In genomic region chr2:114049826-114050225, GRCh38 we compare ENCODE assay signal across 28 cellular contexts.
DNase-seq lines count a peak whose midpoint lies in the region; FAIRE-seq and TF ChIP-seq lines count a peak whose summit lies in the region.
"Had no signal": no experiment of that assay in that cellular context is flagged by ENCODE, and none has a peak within 500 bp of the region (broad histone marks: within the 10 kb centered on the region; RNA-seq: fewer than 3 reads in every experiment).

No MANE protein-coding gene starts in this region.

- H3K27ac ChIP-seq in osteoblast (ENCODE audit: low read depth, low read length), result no peak overlapping the region
- H3K27ac ChIP-seq in A673 (ENCODE audit: low read depth, low read length, poor library complexity, severe bottlenecking), result no peak overlapping the region
- H3K27ac ChIP-seq: BLaER1 treated with 17β-estradiol and CSF1 and Interleukin-3, amounts not matched to agents 10 nM and 100 nM; KMS-11; PC-9 had no signal

- no peaks in the 10 kb centered on the region for H3K79me2 ChIP-seq in osteoblast (ENCODE audit: insufficient read depth, low read length)

- H3K4me2 ChIP-seq in osteoblast (ENCODE audit: insufficient read depth, low read length), result no peak overlapping the region
- H3K4me2 ChIP-seq: BLaER1 treated with 17β-estradiol and CSF1 and Interleukin-3, amounts not matched to agents 10 nM and 100 nM; GM23338; KMS-11; PC-9 had no signal

- no TSS peak for BruUV-seq in A673 (replicated peaks; lab: Mats Ljungman, UMichigan)

- intact Hi-C loops in A673 (cut with micrococcal nuclease; ENCODE audit: unreplicated experiment), result no loop called here

- POLR2A ChIA-PET in A673 (lab: Charles Lee; ENCODE audit: low non-redundant PET), result no interaction called here

- H3K27me3 ChIP-seq in bronchial epithelial cell (ENCODE audit: control insufficient read depth, insufficient read depth, low read length) (no peaks in the 10 kb centered on the region), osteoblast (ENCODE audit: insufficient read depth, low read length) (no peaks in the 10 kb centered on the region), A673 (replicated peaks; ENCODE audit: insufficient read depth, low read depth, low read length, poor library complexity) (no peaks in the 10 kb centered on the region)
- H3K27me3 ChIP-seq: BLaER1 treated with 17β-estradiol and CSF1 and Interleukin-3, amounts not matched to agents 10 nM and 100 nM had no signal

- H3K9me3 ChIP-seq in osteoblast (ENCODE audit: low read depth, low read length) (no peaks in the 10 kb centered on the region), A673 (ENCODE audit: low read depth, low read length, poor library complexity, severe bottlenecking) (no peaks in the 10 kb centered on the region)
- H3K9me3 ChIP-seq: BLaER1 treated with 17β-estradiol and CSF1 and Interleukin-3, amounts not matched to agents 10 nM and 100 nM had no signal

- CTCF ChIA-PET in A673 (lab: Charles Lee), result no interaction called here

- DNase-seq in DMS53 (lab: John Stamatoyannopoulos, UW) (peak; percentile 49), HT1080 (ENCODE audit: low read depth) (peak; percentile 25), bronchial epithelial cell (ENCODE audit: low read depth) (peak; percentile 84), osteoblast (ENCODE audit: insufficient read length, low spot score, missing footprints) (peak; percentile 31), LoVo (ENCODE audit: low spot score) (no peak), A673 (ENCODE audit: low spot score) (no peak)
- no peak for DNase-seq in activated CD8-positive, alpha-beta memory T cell treated with anti-CD3 and anti-CD28 coated beads, Interleukin-2, amount 50 U/mL, for 4 hours
- DNase-seq: CD4-positive, alpha-beta T cell; DMS79; EL; GDM1; H9; HFFc6; MV-4-11; NCI-H1105; NCI-H1436 treated with DMSO at 0.1 percent for 48 hours; NCI-H1930; NCI-H2107; NCI-H446; NCI-H526; NCI-H82; NK-92 treated with Interleukin-12 subunit alpha and Interleukin-12 subunit beta, amount 100 ng/mL, for 24 hours; PC-9; SHP77 treated with DMSO at 0.1 percent for 48 hours had no signal

- no peak overlapping the region for H2AFZ ChIP-seq in osteoblast (ENCODE audit: low read length)
- H2AFZ ChIP-seq: GM23338, PC-9 had no signal

- no peaks in the 10 kb centered on the region for H3K36me3 ChIP-seq in bronchial epithelial cell (ENCODE audit: control insufficient read depth, insufficient read depth, low read length)
- no peaks in the 10 kb centered on the region for H3K36me3 ChIP-seq in osteoblast (ENCODE audit: insufficient read depth, low read length)
- no peaks in the 10 kb centered on the region for H3K36me3 ChIP-seq in A673 (ENCODE audit: insufficient read depth, low read length, poor library complexity, severe bottlenecking)
- H3K36me3 ChIP-seq: BLaER1 treated with 17β-estradiol and CSF1 and Interleukin-3, amounts not matched to agents 10 nM and 100 nM had no signal

- H4K20me1 ChIP-seq in osteoblast (ENCODE audit: insufficient read depth, low read length), result no peaks in the 10 kb centered on the region
- H4K20me1 ChIP-seq: BLaER1 treated with 17β-estradiol and CSF1 and Interleukin-3, amounts not matched to agents 10 nM and 100 nM had no signal

- FAIRE-seq in bronchial epithelial cell (lab: Jason Lieb, UNC), result no peak
- FAIRE-seq: GM12878 had no signal

- no peaks in the 10 kb centered on the region for H3K4me1 ChIP-seq in osteoblast (ENCODE audit: insufficient read depth, low read length)
- H3K4me1 ChIP-seq in A673 (ENCODE audit: insufficient read depth, low read length, poor library complexity, severe bottlenecking), result no peaks in the 10 kb centered on the region
- H3K4me1 ChIP-seq: BLaER1 treated with 17β-estradiol and CSF1 and Interleukin-3, amounts not matched to agents 10 nM and 100 nM had no signal

- TF ChIP-seq CTCF in bronchial epithelial cell (IDR thresholded peaks at IDR 0.05; ENCODE audit: insufficient read depth, low read length, severe bottlenecking), result no peak
- TF ChIP-seq CTCF in osteoblast (IDR thresholded peaks at IDR 0.05; ENCODE audit: extremely low read depth, low read depth, low read length), result no peak
- TF ChIP-seq CTCF in A673 (conservative IDR thresholded peaks at IDR 0.05; ENCODE audit: low read depth, low read length), result no peak

- H3K4me3 ChIP-seq in bronchial epithelial cell (ENCODE audit: low read depth, low read length) (no peak overlapping the region), osteoblast (ENCODE audit: insufficient read depth, low read length) (no peak overlapping the region), A673 (ENCODE audit: low read depth, low read length, poor library complexity, severe bottlenecking) (no peak overlapping the region)
- H3K4me3 ChIP-seq: BLaER1 treated with 17β-estradiol and CSF1 and Interleukin-3, amounts not matched to agents 10 nM and 100 nM; GM12878; GM23338; PC-9 had no signal

Comparison
In these comparisons a context has a peak if more than half of its experiments do, and no peak if none do; other contexts are left out.
1. DNase-seq: peak in DMS53 (single experiment), HT1080 (single experiment), bronchial epithelial cell (single experiment) and osteoblast (single experiment); none in activated CD8-positive, alpha-beta memory T cell treated with anti-CD3 and anti-CD28 coated beads, Interleukin-2, amount 50 U/mL, for 4 hours (single experiment), LoVo (single experiment) and A673 (single experiment).